Comparison of ENCODE assay signal across 8 cellular contexts in genomic region chr16:57534881-57535658, GRCh38. TPM values are rescaled to one million over a fixed set of nuclear protein-coding genes. Genes with fewer than 3 reads are reported as not detected.
DNase-seq lines count a peak whose midpoint lies in the region; ATAC-seq and TF ChIP-seq lines count a peak whose summit lies in the region.

No MANE protein-coding gene starts in this region.

- H3K27me3 ChIP-seq in SJSA1 (replicated peaks) = no peaks in the 10 kb centered on the region; the same call in 1 of the 2 replicates
- no peaks in the 10 kb centered on the region for H3K27me3 ChIP-seq in psoas muscle (ENCODE audit: insufficient read depth in 3 of 3, low read length in 2 of 3)

- DNase-seq in SJSA1 (ENCODE audit: low read depth in 1 of 2, low spot score in 2 of 2) (peak in 1 of 2 experiments; percentile 31), fibroblast of mammary gland (ENCODE audit: low read depth) (no peak), psoas muscle (no peak), H4 (ENCODE audit: low spot score) (no peak)
- no peak for DNase-seq in stimulated activated CD4-positive, alpha-beta T cell treated with anti-CD3 and anti-CD28 coated beads, Interleukin-12 subunit alpha, Interleukin-12 subunit beta, amount 100 ng/mL, for 4 hours

- intact Hi-C loops in psoas muscle (cut with DNase I) = no loop called here

- 43 to 53% (median 44%) methylated on average over 12 to 13 of the region's 13 CpGs for WGBS in psoas muscle, 3 donors

- ATAC-seq in psoas muscle (no peak), HG03196 (IDR thresholded peaks at IDR 0.05; ENCODE audit: unreplicated experiment) (no peak), GM21529 (IDR thresholded peaks at IDR 0.05; ENCODE audit: unreplicated experiment) (no peak)

- H3K4me1 ChIP-seq in ES-I3 (ENCODE audit: insufficient read depth, low read length) = peaks cover 53% of the 10 kb centered on the region
- peaks cover 26% of the 10 kb centered on the region for H3K4me1 ChIP-seq in SJSA1 (replicated peaks)
- peaks cover 11% of the 10 kb centered on the region for H3K4me1 ChIP-seq in psoas muscle

- H3K4me3 ChIP-seq in SJSA1 (peak overlapping the region; percentile 75), fibroblast of mammary gland (ENCODE audit: control insufficient read depth, low read depth, low read length) (peak overlapping the region; percentile 76), psoas muscle (peak overlapping the region; percentile 83)

- TF ChIP-seq CTCF in fibroblast of mammary gland (conservative IDR thresholded peaks at IDR 0.05; ENCODE audit: control insufficient read depth, insufficient read depth, low read depth, low read length) = no peak
- no peak for TF ChIP-seq CTCF in psoas muscle (IDR thresholded peaks at IDR 0.05)

- H3K9me3 ChIP-seq in ES-I3 (ENCODE audit: control insufficient read depth, insufficient read depth, low read length) (no peaks in the 10 kb centered on the region), SJSA1 (replicated peaks) (no peaks in the 10 kb centered on the region), psoas muscle (no peaks in the 10 kb centered on the region)

- H3K36me3 ChIP-seq in ES-I3 (ENCODE audit: insufficient read depth, low read length) (no peaks in the 10 kb centered on the region), SJSA1 (no peaks in the 10 kb centered on the region), psoas muscle (ENCODE audit: insufficient read depth in 1 of 2, low read depth in 1 of 2) (no peaks in the 10 kb centered on the region)

- H3K27ac ChIP-seq in SJSA1 = no peak overlapping the region
- H3K27ac ChIP-seq in psoas muscle = peak overlapping the region; percentile 51

- H3K9ac ChIP-seq in ES-I3 (ENCODE audit: low read depth, low read length) = 0 out of 2 replicates have a peak overlapping the region, but pooled peaks have one; percentile 52

RNA-seq across cellular contexts. Expression of gene CCDC102A, which starts 1.3 kb away (rescaled TPM):
- 13.4 and 24.5 TPM in 2 replicates for total RNA-seq in SJSA1 (2014; rRNA removed; shearing (Covaris generic))
- total RNA-seq in psoas muscle = 1 to 10 TPM; 1.2 to 2.4 (median 1.9) TPM
- polyA plus RNA-seq in psoas muscle = 1 to 10 TPM in 2 of 3 donors, under 1 TPM in 1; 0.95 to 2.1 (median 1.2) TPM
- 5.8 and 10.2 TPM in 2 replicates for total RNA-seq in H4 (2014; rRNA removed; shearing (Covaris generic))

RNA-seq across cellular contexts. Expression of gene ADGRG5, which starts 7.4 kb away (rescaled TPM):
- total RNA-seq in SJSA1 (2014; rRNA removed; shearing (Covaris generic)) = not detected in 2 replicates
- under 1 TPM in 3 of 4 donors, not detected in 1; 0.11 to 0.37 (median 0.19) TPM for total RNA-seq in psoas muscle
- under 1 TPM in 1 of 3 donors, not detected in 2; 0.05 TPM for polyA plus RNA-seq in psoas muscle
- total RNA-seq in H4 (2014; rRNA removed; shearing (Covaris generic)) = not detected in 2 replicates

RNA-seq across cellular contexts. Expression of gene DOK4, which starts 48.8 kb away (rescaled TPM):
- 5.6 and 5.7 TPM in 2 replicates for total RNA-seq in SJSA1 (2014; rRNA removed; shearing (Covaris generic))
- 1 to 10 TPM; 1.5 to 4.3 (median 2.4) TPM for total RNA-seq in psoas muscle
- polyA plus RNA-seq in psoas muscle = 1 to 10 TPM; 1.3 to 2.2 (median 1.5) TPM
- total RNA-seq in H4 (2014; rRNA removed; shearing (Covaris generic)) = 15.5 and 25.4 TPM in 2 replicates
